5 cellular contexts compared by ENCODE assay signal in genomic region chr2:197377670-197378069, GRCh38.
"Had no signal": no experiment of that assay in that cellular context is flagged by ENCODE, and none has a peak within 500 bp of the region (broad histone marks: within the 10 kb centered on the region; RNA-seq: fewer than 3 reads in every experiment).

No MANE protein-coding gene starts in this region.

- H3K27ac ChIP-seq: heart right ventricle, left ventricle myocardium inferior, stomach, thoracic aorta had no signal

- H3K4me1 ChIP-seq: left ventricle myocardium inferior had no signal

- DNase-seq: foreskin melanocyte, left ventricle myocardium inferior had no signal

- H3K4me3 ChIP-seq: heart right ventricle, left ventricle myocardium inferior, stomach, thoracic aorta had no signal

- H3K27me3 ChIP-seq: heart right ventricle, stomach had no signal

- H3K9me3 ChIP-seq: heart right ventricle, left ventricle myocardium inferior, stomach, thoracic aorta had no signal

- H3K36me3 ChIP-seq: heart right ventricle, left ventricle myocardium inferior, stomach, thoracic aorta had no signal
